Comparison of ENCODE assay signal across 29 cellular contexts in the genomic region with DNA sequence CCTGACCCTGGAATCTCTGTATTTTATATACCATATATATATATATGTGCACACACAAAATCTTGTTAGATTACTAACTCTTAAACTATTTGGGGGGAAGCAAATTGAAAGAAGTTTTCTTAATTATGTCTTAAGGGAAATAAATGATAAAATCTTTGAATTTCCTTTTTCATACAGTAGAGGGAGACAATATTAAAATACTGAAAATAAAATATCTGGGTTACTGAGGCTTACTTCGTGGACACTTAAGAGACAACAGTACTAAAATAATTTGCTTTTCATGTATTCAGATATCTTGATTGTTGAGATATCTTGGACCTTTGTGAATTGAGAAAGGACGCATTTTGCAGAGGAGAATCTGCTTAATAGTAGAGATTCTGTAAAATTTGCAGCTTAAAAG. TPM values are rescaled to one million over a fixed set of nuclear protein-coding genes. Genes with fewer than 3 reads are reported as not detected.
A peak's percentile ranks its signal among the peaks of the same experiment; 100 is the strongest.
DNase-seq lines count a peak whose midpoint lies in the region; ATAC-seq, FAIRE-seq and TF ChIP-seq lines count a peak whose summit lies in the region.
"Had no signal": no experiment of that assay in that cellular context is flagged by ENCODE, and none has a peak within 500 bp of the region (broad histone marks: within the 10 kb centered on the region; RNA-seq: fewer than 3 reads in every experiment).

No MANE protein-coding gene starts in this region.

- H3K9me3 Mint-ChIP-seq in chondrocyte (ENCODE audit: low read depth), result no peaks in the 10 kb centered on the region
- H3K9me3 Mint-ChIP-seq: activated B cell treated with CpG ODN at 0.5 μM for 24 hours; activated T-cell treated with anti-CD3 and anti-CD28 coated beads, Interleukin-2, amount 50 U/mL, for 72 hours; CD4-positive, CD25-positive, alpha-beta regulatory T cell; effector memory CD8-positive, alpha-beta T cell; neural crest cell; T-cell had no signal

- ATAC-seq in pancreas (no peak), HG03442 (IDR thresholded peaks at IDR 0.05; ENCODE audit: unreplicated experiment) (no peak), GM19397 (IDR thresholded peaks at IDR 0.05; ENCODE audit: unreplicated experiment) (no peak)
- ATAC-seq: activated T-cell treated with anti-CD3 and anti-CD28 coated beads, Interleukin-2, amount 50 U/mL, for 72 hours; effector memory CD8-positive, alpha-beta T cell; HepG2; left lung; right cardiac atrium; T-cell had no signal

- H3K79me2 ChIP-seq in Loucy (ENCODE audit: insufficient read depth, low read length), result peaks cover 20% of the 10 kb centered on the region; the same call in 1 of the 2 replicates

- no peak overlapping the region for H3K27ac ChIP-seq in pancreas
- H3K27ac ChIP-seq: left lung, Peyer's patch, thyroid gland had no signal

- H3K9me2 ChIP-seq in Loucy (replicated peaks; ENCODE audit: low read depth, low read length), result no peaks in the 10 kb centered on the region

- H3F3A ChIP-seq in Loucy (ENCODE audit: low read depth), result no peaks in the 10 kb centered on the region

- no peaks in the 10 kb centered on the region for H3K4me1 Mint-ChIP-seq in chondrocyte (ENCODE audit: low read depth)
- H3K4me1 Mint-ChIP-seq: activated B cell treated with CpG ODN at 0.5 μM for 24 hours, neural crest cell had no signal

- no peaks in the 10 kb centered on the region for H3K9me3 ChIP-seq in Loucy (ENCODE audit: insufficient read depth, low read depth, low read length)
- no peaks in the 10 kb centered on the region for H3K9me3 ChIP-seq in pancreas
- H3K9me3 ChIP-seq: left lung, Peyer's patch, thyroid gland had no signal

- FAIRE-seq in G401.6 (lab: Jason Lieb, UNC) (peak; percentile 70), pancreas (lab: Jason Lieb, UNC) (peak; percentile 32)
- FAIRE-seq: astrocyte, GM18507, GM19239, H54, HepG2 had no signal

- H3K4me3 ChIP-seq in Loucy (ENCODE audit: low read length, poor library complexity, severe bottlenecking) (no peak overlapping the region), pancreas (no peak overlapping the region)
- H3K4me3 ChIP-seq: left lung, Peyer's patch, thyroid gland had no signal

- WGBS in pancreas, 2 donors, result 87 to 89% methylated on average over 2 of the region's 2 CpGs

- intact Hi-C loops in pancreas (cut with DNase I), result no loop called here

- DNase-seq in chondrocyte (ENCODE audit: low spot score) (no peak), pancreas (no peak), activated T-cell treated with anti-CD3 and anti-CD28 coated beads for 4 hours (no peak)
- DNase-seq: activated B cell treated with CpG ODN at 0.5 μM for 24 hours; activated T-cell treated with anti-CD3 and anti-CD28 coated beads, Interleukin-2, amount 50 U/mL, for 72 hours; CD4-positive, CD25-positive, alpha-beta regulatory T cell; cortex of kidney; effector memory CD8-positive, alpha-beta T cell; left lung; mesenchymal stem cell; MV-4-11; NCI-H1436; NCI-H2081; Peyer's patch; posterior cingulate gyrus; right cardiac atrium; SIG-M5; T-cell; thyroid gland had no signal

- H3K4me3 Mint-ChIP-seq in chondrocyte (ENCODE audit: unreplicated experiment), result no peak overlapping the region
- H3K4me3 Mint-ChIP-seq: activated B cell treated with CpG ODN at 0.5 μM for 24 hours; activated T-cell treated with anti-CD3 and anti-CD28 coated beads, Interleukin-2, amount 50 U/mL, for 72 hours; CD4-positive, CD25-positive, alpha-beta regulatory T cell; effector memory CD8-positive, alpha-beta T cell; neural crest cell; T-cell had no signal

- H3K27me3 ChIP-seq in Loucy (ENCODE audit: insufficient read depth, low read length, poor library complexity, severe bottlenecking) (no peaks in the 10 kb centered on the region), pancreas (no peaks in the 10 kb centered on the region)
- H3K27me3 ChIP-seq: left lung, Peyer's patch, thyroid gland had no signal

- H3K4me1 ChIP-seq in Loucy (ENCODE audit: insufficient read depth, low read length, poor library complexity, severe bottlenecking), result peaks cover 6% of the 10 kb centered on the region
- peaks cover 0 to 5% (median 0%) of the 10 kb centered on the region in 3 donors for H3K4me1 ChIP-seq in pancreas
- H3K4me1 ChIP-seq: left lung, Peyer's patch, thyroid gland had no signal

- no peak overlapping the region for H3K4me2 ChIP-seq in Loucy (ENCODE audit: low read depth, low read length, poor library complexity, severe bottlenecking)

- peaks cover 40% of the 10 kb centered on the region; the same call in 1 of the 2 replicates for H3K36me3 ChIP-seq in Loucy (ENCODE audit: insufficient read depth, low read length)
- peaks cover 0 to 41% (median 7%) of the 10 kb centered on the region in 3 donors for H3K36me3 ChIP-seq in pancreas

- H3K27me3 Mint-ChIP-seq in chondrocyte (ENCODE audit: low read depth), result no peaks in the 10 kb centered on the region
- H3K27me3 Mint-ChIP-seq: activated B cell treated with CpG ODN at 0.5 μM for 24 hours; CD4-positive, CD25-positive, alpha-beta regulatory T cell; effector memory CD8-positive, alpha-beta T cell; T-cell had no signal

- H3K36me3 Mint-ChIP-seq in chondrocyte (ENCODE audit: low read depth), result peaks cover 16% of the 10 kb centered on the region

- H3K9ac ChIP-seq in Loucy (ENCODE audit: low read depth, low read length, poor library complexity, severe bottlenecking), result no peak overlapping the region

- no peaks in the 10 kb centered on the region for H4K20me1 ChIP-seq in Loucy (ENCODE audit: insufficient read depth, low read length, poor library complexity, severe bottlenecking)

- H2AFZ ChIP-seq in Loucy (ENCODE audit: low read length), result no peak overlapping the region

- TF ChIP-seq CTCF in Loucy (conservative IDR thresholded peaks at IDR 0.05; ENCODE audit: low read length), result peak; percentile 49
- peak; percentile 68 for TF ChIP-seq CTCF in chondrocyte (IDR thresholded peaks at IDR 0.05)
- TF ChIP-seq CTCF in pancreas (IDR thresholded peaks at IDR 0.05), result no peak

- no peak overlapping the region for H3K27ac Mint-ChIP-seq in chondrocyte (ENCODE audit: unreplicated experiment)
- H3K27ac Mint-ChIP-seq: activated B cell treated with CpG ODN at 0.5 μM for 24 hours; activated T-cell treated with anti-CD3 and anti-CD28 coated beads, Interleukin-2, amount 50 U/mL, for 72 hours; CD4-positive, CD25-positive, alpha-beta regulatory T cell; effector memory CD8-positive, alpha-beta T cell; T-cell had no signal

RNA-seq across cellular contexts. Expression of a gene that starts 17.0 kb away (rescaled TPM):
- total RNA-seq in chondrocyte (46.6 to 57.5 TPM (median 50.5 TPM) in 3 replicates), pancreas (10 to 100 TPM; 16.9 to 28.7 (median 21.8) TPM)
- polyA plus RNA-seq in pancreas, result 10 to 100 TPM; 16.6 to 24.3 TPM

RNA-seq across cellular contexts. Expression of a gene that starts 27.4 kb away (rescaled TPM):
- total RNA-seq in chondrocyte (7.3 to 10.9 TPM (median 7.4 TPM) in 3 replicates), pancreas (1 to 10 TPM; 1.9 to 4.0 (median 2.7) TPM)
- 10 to 100 TPM in 1 of 2 donors, 1 to 10 TPM in 1; 8.5 to 15.0 TPM for polyA plus RNA-seq in pancreas

Comparison
In these comparisons a context has a peak if more than half of its experiments do, and no peak if none do; other contexts are left out.
1. CTCF ChIP-seq: peak in Loucy (single experiment) and chondrocyte (single experiment); none in pancreas (0 of 4).